3 cellular contexts compared by ENCODE assay signal in the genomic region with DNA sequence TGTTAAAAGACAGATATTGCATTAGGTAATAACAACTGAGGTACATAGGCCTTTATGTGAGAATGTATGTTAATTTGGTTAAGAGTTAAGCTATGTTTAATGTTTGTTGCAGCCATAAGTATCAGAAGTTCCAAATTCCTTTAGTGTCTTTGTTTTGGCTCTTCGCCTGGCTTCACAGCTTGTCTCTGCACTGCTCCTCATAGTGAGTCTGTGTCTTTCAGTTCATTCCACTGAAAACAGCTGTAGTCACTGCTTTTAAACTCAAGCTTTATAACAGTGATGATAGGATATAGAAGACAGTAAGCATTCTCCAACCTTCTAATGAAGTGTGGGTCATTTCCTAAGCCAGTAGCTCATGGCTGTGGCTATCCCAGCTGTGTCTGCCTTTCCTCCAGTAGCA. TPM values are rescaled to one million over a fixed set of nuclear protein-coding genes. Genes with fewer than 3 reads are reported as not detected.
"Had no signal": no experiment of that assay in that cellular context is flagged by ENCODE, and none has a peak within 500 bp of the region (broad histone marks: within the 10 kb centered on the region; RNA-seq: fewer than 3 reads in every experiment).

No MANE protein-coding gene starts in this region.

RNA-seq across cellular contexts. Expression of gene GOLGA8O, which starts 47.5 kb away (rescaled TPM):
- total RNA-seq: kidney epithelial cell, lower lobe of right lung, SJCRH30 had no signal
